16 cellular contexts compared by ENCODE assay signal in genomic region chr1:13783551-13783950, GRCh38.
DNase-seq lines count a peak whose midpoint lies in the region; ATAC-seq, FAIRE-seq and TF ChIP-seq lines count a peak whose summit lies in the region.
"Had no signal": no experiment of that assay in that cellular context is flagged by ENCODE, and none has a peak within 500 bp of the region (broad histone marks: within the 10 kb centered on the region; RNA-seq: fewer than 3 reads in every experiment).

No MANE protein-coding gene starts in this region.

- 81% methylated on average over 5 of the region's 5 CpGs for WGBS in HUES64

- H3K27ac ChIP-seq in HUES64 (ENCODE audit: low read depth, low read length) = no peak overlapping the region
- no peak overlapping the region for H3K27ac ChIP-seq in naive thymus-derived CD4-positive, alpha-beta T cell (ENCODE audit: low read depth, low read length)

- no peak for ATAC-seq in naive thymus-derived CD4-positive, alpha-beta T cell
- no peak for ATAC-seq in SK-N-SH treated with all-trans-retinoic acid at 6 μM for 48 hours

- TF ChIP-seq CTCF in CD14-positive monocyte (IDR thresholded peaks at IDR 0.05) (no peak), choroid plexus epithelial cell (conservative IDR thresholded peaks at IDR 0.05; ENCODE audit: low read depth, low read length) (no peak)

- peaks cover 46% of the 10 kb centered on the region for H3K4me1 Mint-ChIP-seq in CD14-positive monocyte
- H3K4me1 Mint-ChIP-seq in naive thymus-derived CD4-positive, alpha-beta T cell = peaks cover 41 to 84% (median 82%) of the 10 kb centered on the region in 7 donors

- POLR2A ChIA-PET in naive thymus-derived CD4-positive, alpha-beta T cell (lab: Charles Lee) = interaction anchor here (0.8 kb wide), 1 partner anchor 52 kb away, joined by 4 read pairs; no protein-coding TSS in a partner anchor

- no peaks in the 10 kb centered on the region for H3K9me3 Mint-ChIP-seq in CD14-positive monocyte
- no peaks in the 10 kb centered on the region for H3K9me3 Mint-ChIP-seq in naive thymus-derived CD4-positive, alpha-beta T cell

- intact Hi-C loops in CD14-positive monocyte (cut with micrococcal nuclease) = no loop called here
- intact Hi-C loops in naive thymus-derived CD4-positive, alpha-beta T cell (cut with micrococcal nuclease) = no loop called here
- intact Hi-C loops in head of caudate nucleus (cut with DNase I) = no loop called here

- H3K27me3 ChIP-seq in HUES64 (ENCODE audit: insufficient read depth, low read length) = no peaks in the 10 kb centered on the region
- H3K27me3 ChIP-seq in naive thymus-derived CD4-positive, alpha-beta T cell (ENCODE audit: control insufficient read depth in 2 of 2, insufficient read depth in 2 of 2, low read length in 2 of 2) = no peaks in the 10 kb centered on the region
- H3K27me3 ChIP-seq: uterus had no signal

- H3K4me3 Mint-ChIP-seq in CD14-positive monocyte = peak overlapping the region in 1 of 2 donors; percentile 86
- H3K4me3 Mint-ChIP-seq in naive thymus-derived CD4-positive, alpha-beta T cell = peak overlapping the region in 2 of 10 donors; percentile 3 to 5

- DNase-seq in CD14-positive monocyte (ENCODE audit: low spot score) (no peak), choroid plexus epithelial cell (ENCODE audit: low read depth) (peak; percentile 74), head of caudate nucleus (no peak), NCI-H524 (lab: John Stamatoyannopoulos, UW) (no peak), urothelium cell line (ENCODE audit: low spot score) (no peak)
- no peak for DNase-seq in naive thymus-derived CD4-positive, alpha-beta T cell
- DNase-seq: amniotic stem cell; NCI-H1105; NCI-H510A treated with DMSO at 0.1 percent for 48 hours; stimulated activated CD4-positive, alpha-beta T cell treated with anti-CD3 and anti-CD28 coated beads, Interleukin-2, amount 100 ng/mL, for 48 hours; uterus had no signal

- H3K27ac Mint-ChIP-seq in CD14-positive monocyte = peak overlapping the region in 5 of 7 donors; percentile 60 to 82 (median 78)
- peak overlapping the region in 6 of 9 donors; percentile 18 to 73 (median 40) for H3K27ac Mint-ChIP-seq in naive thymus-derived CD4-positive, alpha-beta T cell

- H3K36me3 Mint-ChIP-seq in CD14-positive monocyte = peaks cover 49 to 68% of the 10 kb centered on the region in 2 donors
- H3K36me3 Mint-ChIP-seq in naive thymus-derived CD4-positive, alpha-beta T cell = peaks cover 0 to 70% (median 32%) of the 10 kb centered on the region in 5 donors

- CTCF ChIA-PET in naive thymus-derived CD4-positive, alpha-beta T cell (lab: Charles Lee) = no interaction called here

- no peaks in the 10 kb centered on the region for H3K9me3 ChIP-seq in HUES64 (ENCODE audit: insufficient read depth, low read depth, low read length)
- no peaks in the 10 kb centered on the region for H3K9me3 ChIP-seq in naive thymus-derived CD4-positive, alpha-beta T cell (ENCODE audit: control insufficient read depth in 2 of 3, low read length in 3 of 3)
- H3K9me3 ChIP-seq: uterus had no signal

- H3K4me3 ChIP-seq in HUES64 (ENCODE audit: low read length) (no peak overlapping the region), choroid plexus epithelial cell (ENCODE audit: low read depth, low read length) (no peak overlapping the region)
- no peak overlapping the region for H3K4me3 ChIP-seq in naive thymus-derived CD4-positive, alpha-beta T cell (ENCODE audit: low read length)
- H3K4me3 ChIP-seq: skin epidermis, uterus had no signal

- peaks cover 37% of the 10 kb centered on the region for H3K36me3 ChIP-seq in HUES64 (ENCODE audit: insufficient read depth, low read length)
- H3K36me3 ChIP-seq in naive thymus-derived CD4-positive, alpha-beta T cell (ENCODE audit: control insufficient read depth in 2 of 3, insufficient read depth in 3 of 3, low read length in 3 of 3) = peaks cover 0 to 86% (median 20%) of the 10 kb centered on the region in 3 experiments
- H3K36me3 ChIP-seq: uterus had no signal

- H3K27me3 Mint-ChIP-seq in CD14-positive monocyte (ENCODE audit: low read depth in 3 of 3) = peaks cover 0 to 2% (median 0%) of the 10 kb centered on the region in 3 donors
- H3K27me3 Mint-ChIP-seq in naive thymus-derived CD4-positive, alpha-beta T cell = no peaks in the 10 kb centered on the region

- no peak for FAIRE-seq in urothelium cell line (lab: Jason Lieb, UNC)
- FAIRE-seq: colon, frontal cortex had no signal

- peaks cover 11% of the 10 kb centered on the region for H3K4me1 ChIP-seq in HUES64 (ENCODE audit: insufficient read depth, low read length)
- H3K4me1 ChIP-seq in naive thymus-derived CD4-positive, alpha-beta T cell (ENCODE audit: control insufficient read depth in 2 of 2, insufficient read depth in 2 of 2, low read length in 2 of 2) = no peaks in the 10 kb centered on the region

- peak overlapping the region; percentile 23; the same call in 1 of the 2 replicates for H3K9ac ChIP-seq in HUES64 (ENCODE audit: low read depth, low read length)

TF ChIP-seq in SK-N-SH treated with all-trans-retinoic acid at 6 μM for 48 hours, 23 proteins besides CTCF, POLR2A, EP300 and RAD21:
- TF ChIP-seq ZNF565 (CRISPR knock-in tag; conservative IDR thresholded peaks at IDR 0.05; ENCODE audit: low read depth) (no peak), TCF4 (CRISPR knock-in tag; IDR thresholded peaks at IDR 0.05; ENCODE audit: borderline replicate concordance) (no peak), ZC3H10 (CRISPR knock-in tag; IDR thresholded peaks at IDR 0.05) (no peak)
